17 cellular contexts compared by ENCODE assay signal in genomic region chr2:214079032-214079431, GRCh38.
"Had no signal": no experiment of that assay in that cellular context is flagged by ENCODE, and none has a peak within 500 bp of the region (broad histone marks: within the 10 kb centered on the region; RNA-seq: fewer than 3 reads in every experiment).

No MANE protein-coding gene starts in this region.

- H3K4me1 Mint-ChIP-seq: activated CD8-positive, alpha-beta memory T cell treated with anti-CD3 and anti-CD28 coated beads, Interleukin-2, amount 10 ng/mL, durations not matched to agents 7 days and 5 days; activated naive CD4-positive, alpha-beta T cell treated with anti-CD3 and anti-CD28 coated beads, Interleukin-2, amount 50 U/mL, for 24 hours; brain; neural crest cell had no signal

- H3K9me3 Mint-ChIP-seq: activated naive CD4-positive, alpha-beta T cell treated with anti-CD3 and anti-CD28 coated beads, Interleukin-2, amount 50 U/mL, for 24 hours; activated T-cell treated with anti-CD3 and anti-CD28 coated beads, Interleukin-2, amount 50 U/mL, for 24 hours; brain; neural crest cell; stimulated activated naive CD8-positive, alpha-beta T cell treated with anti-CD3 and anti-CD28 coated beads, Interleukin-15, Interleukin-2, amounts not matched to agents 100 ng/mL and 50 ng/mL, for 24 hours; T-helper 2 cell treated with Interferon-gamma antibody and Interleukin-4, amounts not matched to agents 5 μg/mL and 100 μg/mL, for 36 hours had no signal

- H3K36me3 Mint-ChIP-seq: activated CD8-positive, alpha-beta memory T cell treated with anti-CD3 and anti-CD28 coated beads, Interleukin-2, amount 10 ng/mL, durations not matched to agents 7 days and 5 days; activated naive CD4-positive, alpha-beta T cell treated with anti-CD3 and anti-CD28 coated beads, Interleukin-2, amount 50 U/mL, for 24 hours; brain had no signal

- H3K4me3 Mint-ChIP-seq: activated CD8-positive, alpha-beta memory T cell treated with anti-CD3 and anti-CD28 coated beads, Interleukin-2, amount 10 ng/mL, durations not matched to agents 7 days and 5 days; activated naive CD4-positive, alpha-beta T cell treated with anti-CD3 and anti-CD28 coated beads, Interleukin-2, amount 50 U/mL, for 24 hours; activated T-cell treated with anti-CD3 and anti-CD28 coated beads, Interleukin-2, amount 50 U/mL, for 24 hours; brain; neural crest cell; stimulated activated naive CD8-positive, alpha-beta T cell treated with anti-CD3 and anti-CD28 coated beads, Interleukin-15, Interleukin-2, amounts not matched to agents 100 ng/mL and 50 ng/mL, for 24 hours; T-helper 2 cell treated with Interferon-gamma antibody and Interleukin-4, amounts not matched to agents 5 μg/mL and 100 μg/mL, for 36 hours had no signal

- H3K27me3 ChIP-seq: esophagus squamous epithelium, pancreas, testis had no signal

- H3K27ac Mint-ChIP-seq: activated CD8-positive, alpha-beta memory T cell treated with anti-CD3 and anti-CD28 coated beads, Interleukin-2, amount 10 ng/mL, durations not matched to agents 7 days and 5 days; activated naive CD4-positive, alpha-beta T cell treated with anti-CD3 and anti-CD28 coated beads, Interleukin-2, amount 50 U/mL, for 24 hours; activated T-cell treated with anti-CD3 and anti-CD28 coated beads, Interleukin-2, amount 50 U/mL, for 24 hours; brain; stimulated activated naive CD8-positive, alpha-beta T cell treated with anti-CD3 and anti-CD28 coated beads, Interleukin-15, Interleukin-2, amounts not matched to agents 100 ng/mL and 50 ng/mL, for 24 hours; T-helper 2 cell treated with Interferon-gamma antibody and Interleukin-4, amounts not matched to agents 5 μg/mL and 100 μg/mL, for 36 hours had no signal

- H3K4me1 ChIP-seq: esophagus squamous epithelium, pancreas, testis had no signal

- H3K4me3 ChIP-seq: esophagus squamous epithelium, pancreas, testis had no signal

- DNase-seq: activated CD4-positive, alpha-beta T cell treated with anti-CD3 and anti-CD28 coated beads for 1 hour; activated CD4-positive, alpha-beta T cell treated with anti-CD3 and anti-CD28 coated beads, Interleukin-2, amount 50 U/mL, for 48 hours; activated CD8-positive, alpha-beta memory T cell treated with anti-CD3 and anti-CD28 coated beads, Interleukin-2, amount 10 ng/mL, durations not matched to agents 7 days and 5 days; activated effector memory CD4-positive, alpha-beta T cell treated with Interleukin-2 at 50 U/mL for 16 hours; activated T-cell treated with anti-CD3 and anti-CD28 coated beads, Interleukin-2, amount 50 U/mL, for 24 hours; amniotic stem cell; esophagus squamous epithelium; foreskin melanocyte; pancreas; stimulated activated CD4-positive, alpha-beta T cell treated with anti-CD3 and anti-CD28 coated beads, Interleukin-4, amount 100 ng/mL, for 1 hour; stimulated activated CD8-positive, alpha-beta memory T cell treated with anti-CD3 and anti-CD28 coated beads, Interleukin-4, amount 100 ng/mL, for 48 hours; testis had no signal

- H3K27ac ChIP-seq: esophagus squamous epithelium, pancreas, testis had no signal

- H3K9me3 ChIP-seq: esophagus squamous epithelium, pancreas, testis had no signal

- H3K36me3 ChIP-seq: esophagus squamous epithelium, pancreas had no signal

- ATAC-seq: activated CD8-positive, alpha-beta memory T cell treated with anti-CD3 and anti-CD28 coated beads, Interleukin-2, amount 10 ng/mL, durations not matched to agents 7 days and 5 days; pancreas had no signal

- H3K27me3 Mint-ChIP-seq: activated CD8-positive, alpha-beta memory T cell treated with anti-CD3 and anti-CD28 coated beads, Interleukin-2, amount 10 ng/mL, durations not matched to agents 7 days and 5 days; activated naive CD4-positive, alpha-beta T cell treated with anti-CD3 and anti-CD28 coated beads, Interleukin-2, amount 50 U/mL, for 24 hours; activated T-cell treated with anti-CD3 and anti-CD28 coated beads, Interleukin-2, amount 50 U/mL, for 24 hours; brain; stimulated activated naive CD8-positive, alpha-beta T cell treated with anti-CD3 and anti-CD28 coated beads, Interleukin-15, Interleukin-2, amounts not matched to agents 100 ng/mL and 50 ng/mL, for 24 hours had no signal
